ENCODE assay signal across 1 cellular context in genomic region chr7:2638224-2638991, GRCh38.
TF ChIP-seq lines count a peak whose summit lies in the region.

No MANE protein-coding gene starts in this region.

TF ChIP-seq in HepG2, 621 proteins besides CTCF, POLR2A, EP300 and RAD21 (continued from another document and continues in another):
- TF ChIP-seq, protein P1, sequence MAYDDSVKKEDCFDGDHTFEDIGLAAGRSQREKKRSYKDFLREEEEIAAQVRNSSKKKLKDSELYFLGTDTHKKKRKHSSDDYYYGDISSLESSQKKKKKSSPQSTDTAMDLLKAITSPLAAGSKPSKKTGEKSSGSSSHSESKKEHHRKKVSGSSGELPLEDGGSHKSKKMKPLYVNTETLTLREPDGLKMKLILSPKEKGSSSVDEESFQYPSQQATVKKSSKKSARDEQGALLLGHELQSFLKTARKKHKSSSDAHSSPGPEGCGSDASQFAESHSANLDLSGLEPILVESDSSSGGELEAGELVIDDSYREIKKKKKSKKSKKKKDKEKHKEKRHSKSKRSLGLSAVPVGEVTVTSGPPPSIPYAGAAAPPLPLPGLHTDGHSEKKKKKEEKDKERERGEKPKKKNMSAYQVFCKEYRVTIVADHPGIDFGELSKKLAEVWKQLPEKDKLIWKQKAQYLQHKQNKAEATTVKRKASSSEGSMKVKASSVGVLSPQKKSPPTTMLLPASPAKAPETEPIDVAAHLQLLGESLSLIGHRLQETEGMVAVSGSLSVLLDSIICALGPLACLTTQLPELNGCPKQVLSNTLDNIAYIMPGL (CRISPR knock-in tag; IDR thresholded peaks at IDR 0.05; ENCODE audit: borderline replicate concordance in 1 of 2, low read depth in 1 of 2): 0 out of 4 replicates have a peak, but pooled peaks of 1 of the 2 experiments have one; percentile 29
- TF ChIP-seq ZNF619 (CRISPR knock-in tag; IDR thresholded peaks at IDR 0.05) (peak; percentile 31; the same call in 1 of the 2 replicates), JDP2 (CRISPR knock-in tag; IDR thresholded peaks at IDR 0.05; ENCODE audit: borderline replicate concordance) (no peak), MTA3 (CRISPR knock-in tag; IDR thresholded peaks at IDR 0.05) (no peak), AGO1 (IDR thresholded peaks at IDR 0.05; ENCODE audit: low read depth, low read length, poor library complexity, severe bottlenecking) (no peak), SKI (IDR thresholded peaks at IDR 0.05; ENCODE audit: partially characterized antibody) (peak; percentile 74), ZBTB44 (CRISPR knock-in tag; IDR thresholded peaks at IDR 0.05) (no peak), ZNF704 (CRISPR knock-in tag; IDR thresholded peaks at IDR 0.05; ENCODE audit: borderline replicate concordance) (no peak), IRF2 (CRISPR knock-in tag; IDR thresholded peaks at IDR 0.05) (peak; percentile 82), CBFB (CRISPR knock-in tag; IDR thresholded peaks at IDR 0.05) (no peak), HBP1 (CRISPR knock-in tag; IDR thresholded peaks at IDR 0.05; ENCODE audit: low read depth) (no peak; the same call in 1 of the 2 replicates), FLYWCH1 (CRISPR knock-in tag; IDR thresholded peaks at IDR 0.05) (no peak), ZNF383 (CRISPR knock-in tag; IDR thresholded peaks at IDR 0.05; ENCODE audit: borderline replicate concordance) (no peak), JARID2 (CRISPR knock-in tag; IDR thresholded peaks at IDR 0.05; ENCODE audit: insufficient replicate concordance) (no peak), TMF1 (CRISPR knock-in tag; IDR thresholded peaks at IDR 0.05; ENCODE audit: low read depth) (peak; percentile 89), CHD4 (IDR thresholded peaks at IDR 0.05; ENCODE audit: borderline replicate concordance, low read length) (no peak), ZNF773 (CRISPR knock-in tag; IDR thresholded peaks at IDR 0.05; ENCODE audit: borderline replicate concordance) (peak; percentile 32; the same call in 1 of the 2 replicates), ZNF510 (CRISPR knock-in tag; IDR thresholded peaks at IDR 0.05; ENCODE audit: low read depth) (no peak), THAP8 (CRISPR knock-in tag; IDR thresholded peaks at IDR 0.05; ENCODE audit: borderline replicate concordance) (peak; percentile 50; the same call in 1 of the 2 replicates), RARA (CRISPR knock-in tag; IDR thresholded peaks at IDR 0.05) (peak; percentile 95), ZNF720 (CRISPR knock-in tag; IDR thresholded peaks at IDR 0.05) (no peak), ZNF841 (CRISPR knock-in tag; IDR thresholded peaks at IDR 0.05; ENCODE audit: borderline replicate concordance) (no peak), ZFY (CRISPR knock-in tag; IDR thresholded peaks at IDR 0.05) (peak; percentile 80), SUZ12 (IDR thresholded peaks at IDR 0.05; ENCODE audit: low read depth, low read length) (no peak), GTF2F1 (IDR thresholded peaks at IDR 0.05; ENCODE audit: low read length) (no peak), ZNF660 (CRISPR knock-in tag; IDR thresholded peaks at IDR 0.05; ENCODE audit: borderline replicate concordance, low read depth) (no peak), RXRB (CRISPR knock-in tag; IDR thresholded peaks at IDR 0.05; ENCODE audit: borderline replicate concordance) (peak; percentile 94), BATF2 (CRISPR knock-in tag; IDR thresholded peaks at IDR 0.05) (no peak), HOXA5 (CRISPR knock-in tag; IDR thresholded peaks at IDR 0.05) (peak; percentile 87), ZBTB49 (CRISPR knock-in tag; IDR thresholded peaks at IDR 0.05; ENCODE audit: borderline replicate concordance) (no peak), ZNF597 (CRISPR knock-in tag; IDR thresholded peaks at IDR 0.05) (no peak), ZNF616 (CRISPR knock-in tag; IDR thresholded peaks at IDR 0.05; ENCODE audit: low read depth) (no peak), ZNF441 (CRISPR knock-in tag; IDR thresholded peaks at IDR 0.05; ENCODE audit: borderline replicate concordance) (peak; percentile 78; the same call in 1 of the 2 replicates), ZNF816 (CRISPR knock-in tag; IDR thresholded peaks at IDR 0.05; ENCODE audit: borderline replicate concordance) (peak; percentile 89), PHB2 (IDR thresholded peaks at IDR 0.05; ENCODE audit: partially characterized antibody) (no peak), NR2C2 (CRISPR knock-in tag; IDR thresholded peaks at IDR 0.05; ENCODE audit: borderline replicate concordance) (peak; percentile 71), ELF1 (CRISPR knock-in tag; IDR thresholded peaks at IDR 0.05) (no peak; the same call in 1 of the 2 replicates), ZNF382 (CRISPR knock-in tag; IDR thresholded peaks at IDR 0.05; ENCODE audit: borderline replicate concordance) (no peak), HOMEZ (CRISPR knock-in tag; IDR thresholded peaks at IDR 0.05; ENCODE audit: low read depth) (peak; percentile 63; the same call in 1 of the 2 replicates), ZNF557 (CRISPR knock-in tag; IDR thresholded peaks at IDR 0.05) (peak; percentile 95)
- TF ChIP-seq, protein P2, sequence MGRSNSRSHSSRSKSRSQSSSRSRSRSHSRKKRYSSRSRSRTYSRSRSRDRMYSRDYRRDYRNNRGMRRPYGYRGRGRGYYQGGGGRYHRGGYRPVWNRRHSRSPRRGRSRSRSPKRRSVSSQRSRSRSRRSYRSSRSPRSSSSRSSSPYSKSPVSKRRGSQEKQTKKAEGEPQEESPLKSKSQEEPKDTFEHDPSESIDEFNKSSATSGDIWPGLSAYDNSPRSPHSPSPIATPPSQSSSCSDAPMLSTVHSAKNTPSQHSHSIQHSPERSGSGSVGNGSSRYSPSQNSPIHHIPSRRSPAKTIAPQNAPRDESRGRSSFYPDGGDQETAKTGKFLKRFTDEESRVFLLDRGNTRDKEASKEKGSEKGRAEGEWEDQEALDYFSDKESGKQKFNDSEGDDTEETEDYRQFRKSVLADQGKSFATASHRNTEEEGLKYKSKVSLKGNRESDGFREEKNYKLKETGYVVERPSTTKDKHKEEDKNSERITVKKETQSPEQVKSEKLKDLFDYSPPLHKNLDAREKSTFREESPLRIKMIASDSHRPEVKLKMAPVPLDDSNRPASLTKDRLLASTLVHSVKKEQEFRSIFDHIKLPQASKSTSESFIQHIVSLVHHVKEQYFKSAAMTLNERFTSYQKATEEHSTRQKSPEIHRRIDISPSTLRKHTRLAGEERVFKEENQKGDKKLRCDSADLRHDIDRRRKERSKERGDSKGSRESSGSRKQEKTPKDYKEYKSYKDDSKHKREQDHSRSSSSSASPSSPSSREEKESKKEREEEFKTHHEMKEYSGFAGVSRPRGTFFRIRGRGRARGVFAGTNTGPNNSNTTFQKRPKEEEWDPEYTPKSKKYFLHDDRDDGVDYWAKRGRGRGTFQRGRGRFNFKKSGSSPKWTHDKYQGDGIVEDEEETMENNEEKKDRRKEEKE (IDR thresholded peaks at IDR 0.05): no peak
- TF ChIP-seq, protein P3, sequence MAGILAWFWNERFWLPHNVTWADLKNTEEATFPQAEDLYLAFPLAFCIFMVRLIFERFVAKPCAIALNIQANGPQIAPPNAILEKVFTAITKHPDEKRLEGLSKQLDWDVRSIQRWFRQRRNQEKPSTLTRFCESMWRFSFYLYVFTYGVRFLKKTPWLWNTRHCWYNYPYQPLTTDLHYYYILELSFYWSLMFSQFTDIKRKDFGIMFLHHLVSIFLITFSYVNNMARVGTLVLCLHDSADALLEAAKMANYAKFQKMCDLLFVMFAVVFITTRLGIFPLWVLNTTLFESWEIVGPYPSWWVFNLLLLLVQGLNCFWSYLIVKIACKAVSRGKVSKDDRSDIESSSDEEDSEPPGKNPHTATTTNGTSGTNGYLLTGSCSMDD (CRISPR knock-in tag; IDR thresholded peaks at IDR 0.05): 0 out of 2 replicates have a peak, but pooled peaks have one; percentile 31
- TF ChIP-seq, protein P4, sequence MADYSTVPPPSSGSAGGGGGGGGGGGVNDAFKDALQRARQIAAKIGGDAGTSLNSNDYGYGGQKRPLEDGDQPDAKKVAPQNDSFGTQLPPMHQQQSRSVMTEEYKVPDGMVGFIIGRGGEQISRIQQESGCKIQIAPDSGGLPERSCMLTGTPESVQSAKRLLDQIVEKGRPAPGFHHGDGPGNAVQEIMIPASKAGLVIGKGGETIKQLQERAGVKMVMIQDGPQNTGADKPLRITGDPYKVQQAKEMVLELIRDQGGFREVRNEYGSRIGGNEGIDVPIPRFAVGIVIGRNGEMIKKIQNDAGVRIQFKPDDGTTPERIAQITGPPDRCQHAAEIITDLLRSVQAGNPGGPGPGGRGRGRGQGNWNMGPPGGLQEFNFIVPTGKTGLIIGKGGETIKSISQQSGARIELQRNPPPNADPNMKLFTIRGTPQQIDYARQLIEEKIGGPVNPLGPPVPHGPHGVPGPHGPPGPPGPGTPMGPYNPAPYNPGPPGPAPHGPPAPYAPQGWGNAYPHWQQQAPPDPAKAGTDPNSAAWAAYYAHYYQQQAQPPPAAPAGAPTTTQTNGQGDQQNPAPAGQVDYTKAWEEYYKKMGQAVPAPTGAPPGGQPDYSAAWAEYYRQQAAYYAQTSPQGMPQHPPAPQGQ (CRISPR knock-in tag; IDR thresholded peaks at IDR 0.05; ENCODE audit: borderline replicate concordance): no peak
